Comparison of ENCODE assay signal across 1 cellular context in genomic region chr2:44777542-44777941, GRCh38.
TF ChIP-seq lines count a peak whose summit lies in the region.

No MANE protein-coding gene starts in this region.

TF ChIP-seq in HepG2, 621 proteins besides CTCF, POLR2A, EP300 and RAD21 (continued from another document):
- no peak for TF ChIP-seq YEATS2 (CRISPR knock-in tag; IDR thresholded peaks at IDR 0.05; ENCODE audit: borderline replicate concordance)
